Comparison of ENCODE assay signal across 1 cellular context in the genomic region with DNA sequence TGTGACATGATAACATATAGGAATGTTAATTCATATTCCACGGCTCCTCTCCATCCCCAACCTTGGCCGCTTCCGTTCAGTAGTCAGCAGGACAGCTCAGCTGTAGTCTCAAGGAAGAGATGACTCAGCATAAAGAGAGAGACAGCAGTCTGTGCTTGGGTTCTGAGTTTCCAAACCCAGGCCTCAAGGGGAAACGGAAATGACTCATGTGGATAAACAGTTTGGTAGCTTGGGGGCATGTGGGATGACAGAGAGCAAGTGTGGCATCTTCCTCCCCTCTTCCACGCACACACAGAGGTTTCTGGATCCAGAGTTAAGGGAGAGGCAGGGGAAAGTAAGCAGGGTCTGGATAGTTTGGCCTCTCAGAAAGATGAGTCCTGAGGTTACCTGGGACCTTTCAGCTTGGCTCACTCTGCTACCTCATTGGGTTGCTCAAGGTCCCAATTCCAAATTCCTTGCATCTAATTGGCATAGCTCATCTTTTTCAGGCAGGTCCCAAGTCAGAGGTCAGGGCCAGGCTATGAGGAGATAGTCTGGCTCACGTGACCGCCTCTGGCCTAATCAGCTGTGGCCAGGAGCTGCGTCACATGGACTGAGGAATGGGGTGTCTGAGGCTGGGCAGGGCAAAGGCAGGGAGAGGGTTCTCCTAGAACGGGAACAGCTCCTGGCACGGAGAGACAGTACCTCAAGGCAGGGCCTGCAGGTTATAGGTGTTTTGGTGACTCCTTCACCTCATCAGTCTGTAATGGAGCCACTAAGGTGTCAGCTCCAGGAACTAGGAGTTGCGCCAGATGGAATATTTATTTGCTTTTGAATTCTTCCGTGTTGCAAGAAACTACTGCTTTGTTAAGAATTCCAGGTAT.
A peak's percentile ranks its signal among the peaks of the same experiment; 100 is the strongest.
TF ChIP-seq lines count a peak whose summit lies in the region.

No MANE protein-coding gene starts in this region.

TF ChIP-seq in A549, 52 proteins besides CTCF, POLR2A, EP300 and RAD21 (continued from another document):
- TF ChIP-seq, protein P1, sequence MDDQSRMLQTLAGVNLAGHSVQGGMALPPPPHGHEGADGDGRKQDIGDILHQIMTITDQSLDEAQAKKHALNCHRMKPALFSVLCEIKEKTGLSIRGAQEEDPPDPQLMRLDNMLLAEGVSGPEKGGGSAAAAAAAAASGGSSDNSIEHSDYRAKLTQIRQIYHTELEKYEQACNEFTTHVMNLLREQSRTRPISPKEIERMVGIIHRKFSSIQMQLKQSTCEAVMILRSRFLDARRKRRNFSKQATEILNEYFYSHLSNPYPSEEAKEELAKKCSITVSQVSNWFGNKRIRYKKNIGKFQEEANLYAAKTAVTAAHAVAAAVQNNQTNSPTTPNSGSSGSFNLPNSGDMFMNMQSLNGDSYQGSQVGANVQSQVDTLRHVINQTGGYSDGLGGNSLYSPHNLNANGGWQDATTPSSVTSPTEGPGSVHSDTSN (IDR thresholded peaks at IDR 0.05) = peak; percentile 53; the same call in 1 of the 2 replicates
- TF ChIP-seq RFX5 (IDR thresholded peaks at IDR 0.05) (no peak; the same call in 1 of the 2 replicates), MAZ (IDR thresholded peaks at IDR 0.05; ENCODE audit: borderline replicate concordance, low read depth, low read length) (no peak), PHF8 (IDR thresholded peaks at IDR 0.05; ENCODE audit: borderline replicate concordance, low read depth) (no peak), HOXB5 (CRISPR knock-in tag; IDR thresholded peaks at IDR 0.05) (0 out of 2 replicates have a peak, but pooled peaks have one; percentile 13), KDM5A (IDR thresholded peaks at IDR 0.05) (no peak), POLR2AphosphoS2 (conservative IDR thresholded peaks at IDR 0.05; ENCODE audit: low read length) (no peak), CBX2 (IDR thresholded peaks at IDR 0.05; ENCODE audit: borderline replicate concordance, low read depth) (no peak), MYC (IDR thresholded peaks at IDR 0.05; ENCODE audit: borderline replicate concordance, low read length) (no peak), SREBF2 (IDR thresholded peaks at IDR 0.05) (no peak), KDM1A (IDR thresholded peaks at IDR 0.05; ENCODE audit: low read depth) (no peak), JUNB (IDR thresholded peaks at IDR 0.05) (peak; percentile 83), CHD4 (IDR thresholded peaks at IDR 0.05; ENCODE audit: borderline replicate concordance) (no peak), NR3C1 (IDR thresholded peaks at IDR 0.05) (no peak), RNF2 (IDR thresholded peaks at IDR 0.05; ENCODE audit: borderline replicate concordance, low read depth) (no peak), FOSB (CRISPR knock-in tag; IDR thresholded peaks at IDR 0.05) (no peak), EHMT2 (IDR thresholded peaks at IDR 0.05; ENCODE audit: low read depth) (no peak), HOXB13 (CRISPR knock-in tag; IDR thresholded peaks at IDR 0.05; ENCODE audit: low read depth) (peak; percentile 12), ZSCAN20 (CRISPR knock-in tag; IDR thresholded peaks at IDR 0.05) (no peak), ZNF302 (CRISPR knock-in tag; IDR thresholded peaks at IDR 0.05) (no peak), RARB (CRISPR knock-in tag; IDR thresholded peaks at IDR 0.05) (0 out of 2 replicates have a peak, but pooled peaks have one; percentile 17), HDAC2 (IDR thresholded peaks at IDR 0.05) (no peak), ESRRA (IDR thresholded peaks at IDR 0.05; ENCODE audit: borderline replicate concordance, low read length) (no peak), CEBPB (IDR thresholded peaks at IDR 0.05) (peak; percentile 45 to 80), TFCP2L1 (CRISPR knock-in tag; IDR thresholded peaks at IDR 0.05) (no peak), NFE2L2 (conservative IDR thresholded peaks at IDR 0.05; ENCODE audit: low read length) (peak; percentile 99), BHLHE40 (IDR thresholded peaks at IDR 0.05; ENCODE audit: low read depth, low read length) (no peak), NPAS2 (CRISPR knock-in tag; IDR thresholded peaks at IDR 0.05; ENCODE audit: borderline replicate concordance) (no peak), SMC3 (IDR thresholded peaks at IDR 0.05) (no peak), CHD2 (IDR thresholded peaks at IDR 0.05; ENCODE audit: low read length, partially characterized antibody) (no peak), JUN (IDR thresholded peaks at IDR 0.05) (peak; percentile 71 to 78; a peak in 4 of 5 replicates)
- TF ChIP-seq, protein P2, sequence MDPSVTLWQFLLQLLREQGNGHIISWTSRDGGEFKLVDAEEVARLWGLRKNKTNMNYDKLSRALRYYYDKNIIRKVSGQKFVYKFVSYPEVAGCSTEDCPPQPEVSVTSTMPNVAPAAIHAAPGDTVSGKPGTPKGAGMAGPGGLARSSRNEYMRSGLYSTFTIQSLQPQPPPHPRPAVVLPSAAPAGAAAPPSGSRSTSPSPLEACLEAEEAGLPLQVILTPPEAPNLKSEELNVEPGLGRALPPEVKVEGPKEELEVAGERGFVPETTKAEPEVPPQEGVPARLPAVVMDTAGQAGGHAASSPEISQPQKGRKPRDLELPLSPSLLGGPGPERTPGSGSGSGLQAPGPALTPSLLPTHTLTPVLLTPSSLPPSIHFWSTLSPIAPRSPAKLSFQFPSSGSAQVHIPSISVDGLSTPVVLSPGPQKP (IDR thresholded peaks at IDR 0.05; ENCODE audit: low read depth, low read length) = no peak
- TF ChIP-seq, protein P3, sequence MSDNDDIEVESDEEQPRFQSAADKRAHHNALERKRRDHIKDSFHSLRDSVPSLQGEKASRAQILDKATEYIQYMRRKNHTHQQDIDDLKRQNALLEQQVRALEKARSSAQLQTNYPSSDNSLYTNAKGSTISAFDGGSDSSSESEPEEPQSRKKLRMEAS (IDR thresholded peaks at IDR 0.05) = peak; percentile 83
- TF ChIP-seq, protein P4, sequence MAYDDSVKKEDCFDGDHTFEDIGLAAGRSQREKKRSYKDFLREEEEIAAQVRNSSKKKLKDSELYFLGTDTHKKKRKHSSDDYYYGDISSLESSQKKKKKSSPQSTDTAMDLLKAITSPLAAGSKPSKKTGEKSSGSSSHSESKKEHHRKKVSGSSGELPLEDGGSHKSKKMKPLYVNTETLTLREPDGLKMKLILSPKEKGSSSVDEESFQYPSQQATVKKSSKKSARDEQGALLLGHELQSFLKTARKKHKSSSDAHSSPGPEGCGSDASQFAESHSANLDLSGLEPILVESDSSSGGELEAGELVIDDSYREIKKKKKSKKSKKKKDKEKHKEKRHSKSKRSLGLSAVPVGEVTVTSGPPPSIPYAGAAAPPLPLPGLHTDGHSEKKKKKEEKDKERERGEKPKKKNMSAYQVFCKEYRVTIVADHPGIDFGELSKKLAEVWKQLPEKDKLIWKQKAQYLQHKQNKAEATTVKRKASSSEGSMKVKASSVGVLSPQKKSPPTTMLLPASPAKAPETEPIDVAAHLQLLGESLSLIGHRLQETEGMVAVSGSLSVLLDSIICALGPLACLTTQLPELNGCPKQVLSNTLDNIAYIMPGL (CRISPR knock-in tag; IDR thresholded peaks at IDR 0.05; ENCODE audit: borderline replicate concordance) = no peak
- TF ChIP-seq, protein P5, sequence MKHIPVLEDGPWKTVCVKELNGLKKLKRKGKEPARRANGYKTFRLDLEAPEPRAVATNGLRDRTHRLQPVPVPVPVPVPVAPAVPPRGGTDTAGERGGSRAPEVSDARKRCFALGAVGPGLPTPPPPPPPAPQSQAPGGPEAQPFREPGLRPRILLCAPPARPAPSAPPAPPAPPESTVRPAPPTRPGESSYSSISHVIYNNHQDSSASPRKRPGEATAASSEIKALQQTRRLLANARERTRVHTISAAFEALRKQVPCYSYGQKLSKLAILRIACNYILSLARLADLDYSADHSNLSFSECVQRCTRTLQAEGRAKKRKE (CRISPR knock-in tag; IDR thresholded peaks at IDR 0.05; ENCODE audit: low read depth) = 0 out of 2 replicates have a peak, but pooled peaks have one; percentile 48
- TF ChIP-seq, protein P6, sequence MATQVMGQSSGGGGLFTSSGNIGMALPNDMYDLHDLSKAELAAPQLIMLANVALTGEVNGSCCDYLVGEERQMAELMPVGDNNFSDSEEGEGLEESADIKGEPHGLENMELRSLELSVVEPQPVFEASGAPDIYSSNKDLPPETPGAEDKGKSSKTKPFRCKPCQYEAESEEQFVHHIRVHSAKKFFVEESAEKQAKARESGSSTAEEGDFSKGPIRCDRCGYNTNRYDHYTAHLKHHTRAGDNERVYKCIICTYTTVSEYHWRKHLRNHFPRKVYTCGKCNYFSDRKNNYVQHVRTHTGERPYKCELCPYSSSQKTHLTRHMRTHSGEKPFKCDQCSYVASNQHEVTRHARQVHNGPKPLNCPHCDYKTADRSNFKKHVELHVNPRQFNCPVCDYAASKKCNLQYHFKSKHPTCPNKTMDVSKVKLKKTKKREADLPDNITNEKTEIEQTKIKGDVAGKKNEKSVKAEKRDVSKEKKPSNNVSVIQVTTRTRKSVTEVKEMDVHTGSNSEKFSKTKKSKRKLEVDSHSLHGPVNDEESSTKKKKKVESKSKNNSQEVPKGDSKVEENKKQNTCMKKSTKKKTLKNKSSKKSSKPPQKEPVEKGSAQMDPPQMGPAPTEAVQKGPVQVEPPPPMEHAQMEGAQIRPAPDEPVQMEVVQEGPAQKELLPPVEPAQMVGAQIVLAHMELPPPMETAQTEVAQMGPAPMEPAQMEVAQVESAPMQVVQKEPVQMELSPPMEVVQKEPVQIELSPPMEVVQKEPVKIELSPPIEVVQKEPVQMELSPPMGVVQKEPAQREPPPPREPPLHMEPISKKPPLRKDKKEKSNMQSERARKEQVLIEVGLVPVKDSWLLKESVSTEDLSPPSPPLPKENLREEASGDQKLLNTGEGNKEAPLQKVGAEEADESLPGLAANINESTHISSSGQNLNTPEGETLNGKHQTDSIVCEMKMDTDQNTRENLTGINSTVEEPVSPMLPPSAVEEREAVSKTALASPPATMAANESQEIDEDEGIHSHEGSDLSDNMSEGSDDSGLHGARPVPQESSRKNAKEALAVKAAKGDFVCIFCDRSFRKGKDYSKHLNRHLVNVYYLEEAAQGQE (IDR thresholded peaks at IDR 0.05) = no peak
